Comparison of ENCODE assay signal across 12 cellular contexts in genomic region chr3:42762046-42762724, GRCh38. TPM values are rescaled to one million over a fixed set of nuclear protein-coding genes. Genes with fewer than 3 reads are reported as not detected.
DNase-seq lines count a peak whose midpoint lies in the region; ATAC-seq and TF ChIP-seq lines count a peak whose summit lies in the region.
"Had no signal": no experiment of that assay in that cellular context is flagged by ENCODE, and none has a peak within 500 bp of the region (broad histone marks: within the 10 kb centered on the region; RNA-seq: fewer than 3 reads in every experiment).

No MANE protein-coding gene starts in this region.

- H3K9ac ChIP-seq in PC-3 (ENCODE audit: low read length), result no peak overlapping the region

- no peaks in the 10 kb centered on the region for H3K27me3 ChIP-seq in PC-3 (ENCODE audit: low read length)
- no peaks in the 10 kb centered on the region for H3K27me3 ChIP-seq in heart left ventricle
- no peaks in the 10 kb centered on the region for H3K27me3 ChIP-seq in sigmoid colon

- POLR2A ChIA-PET in PC-3 (lab: Charles Lee; ENCODE audit: unreplicated experiment), result no interaction called here

- BruUV-seq in PC-3 (replicated peaks; lab: Mats Ljungman, UMichigan), result no TSS peak

- H3K27ac ChIP-seq in PC-3 (ENCODE audit: low read length) (peak overlapping the region; percentile 71; the same call in 1 of the 2 replicates), heart left ventricle (peak overlapping the region in 1 of 12 donors; percentile 68), sigmoid colon (peak overlapping the region; percentile 2 to 17 (median 6))

- H4K20me1 ChIP-seq in PC-3 (ENCODE audit: low read length), result no peaks in the 10 kb centered on the region

- ATAC-seq in PC-3 (no peak), heart left ventricle (peak in 3 of 4 donors; percentile 41 to 71 (median 66)), GM19463 (IDR thresholded peaks at IDR 0.05; ENCODE audit: unreplicated experiment) (no peak)

- WGBS in heart left ventricle, 4 donors, result 82 to 93% (median 85%) methylated on average over 6 of the region's 6 CpGs
- 63 to 75% methylated on average over 6 of the region's 6 CpGs for WGBS in sigmoid colon, 2 donors

- H3K36me3 ChIP-seq in PC-3 (ENCODE audit: low read depth, low read length), result no peaks in the 10 kb centered on the region
- no peaks in the 10 kb centered on the region for H3K36me3 ChIP-seq in heart left ventricle
- H3K36me3 ChIP-seq in sigmoid colon, result no peaks in the 10 kb centered on the region

- H3K79me2 ChIP-seq in PC-3 (ENCODE audit: low read length), result no peaks in the 10 kb centered on the region

- intact Hi-C loops in PC-3 (cut with micrococcal nuclease) (no loop called here), heart left ventricle (cut with DNase I) (no loop called here), sigmoid colon (cut with DNase I) (no loop called here)

- TF ChIP-seq EP300 in sigmoid colon (IDR thresholded peaks at IDR 0.05), result no peak

- H2AFZ ChIP-seq in PC-3 (ENCODE audit: low read length), result no peak overlapping the region

- peaks cover 17% of the 10 kb centered on the region for H3K4me1 ChIP-seq in PC-3 (ENCODE audit: insufficient read depth, low read length)
- peaks cover 0 to 56% (median 0%) of the 10 kb centered on the region in 12 donors for H3K4me1 ChIP-seq in heart left ventricle
- H3K4me1 ChIP-seq in sigmoid colon, result peaks cover 0 to 14% (median 2%) of the 10 kb centered on the region in 4 donors

- H3F3A ChIP-seq in PC-3 (ENCODE audit: low read length, unreplicated experiment), result no peaks in the 10 kb centered on the region

- H3K9me3 ChIP-seq in PC-3 (ENCODE audit: low read length) (no peaks in the 10 kb centered on the region), heart left ventricle (no peaks in the 10 kb centered on the region), sigmoid colon (no peaks in the 10 kb centered on the region)

- TF ChIP-seq POLR2A in heart left ventricle (IDR thresholded peaks at IDR 0.05), result no peak
- TF ChIP-seq POLR2A in sigmoid colon (IDR thresholded peaks at IDR 0.05), result no peak

- in situ Hi-C loops in GM13976 (cut with MboI; ENCODE audit: low sequenced_read_pairs, unreplicated experiment), result no loop called here

- no peak overlapping the region for H3K4me2 ChIP-seq in PC-3 (ENCODE audit: low read length)

- H3K9me2 ChIP-seq in PC-3 (replicated peaks; ENCODE audit: low read length), result no peaks in the 10 kb centered on the region

- DNase-seq in GF-D8 (lab: John Stamatoyannopoulos, UW), result peak; percentile 91
- no peak for DNase-seq in PC-3
- peak in 1 of 5 donors; percentile 45 for DNase-seq in heart left ventricle
- no peak for DNase-seq in sigmoid colon
- DNase-seq in dedifferentiated amniotic fluid mesenchymal stem cell (ENCODE audit: extremely low spot score), result no peak
- DNase-seq in GM13976 (ENCODE audit: low spot score), result no peak
- no peak for DNase-seq in NCI-H1694 treated with DMSO at 0.1 percent for 48 hours (lab: John Stamatoyannopoulos, UW)
- DNase-seq: activated gamma-delta T cell treated with Interleukin-2 at 50 U/mL for 16 hours; CD4-positive, CD25-positive, alpha-beta regulatory T cell; NCI-H524 treated with DMSO at 0.1 percent for 48 hours had no signal

- TF ChIP-seq CTCF in PC-3 (conservative IDR thresholded peaks at IDR 0.05; ENCODE audit: low read depth, low read length) (no peak), heart left ventricle (IDR thresholded peaks at IDR 0.05) (no peak), sigmoid colon (IDR thresholded peaks at IDR 0.05) (no peak), GM13976 (IDR thresholded peaks at IDR 0.05; ENCODE audit: borderline replicate concordance, control extremely low read depth, extremely low read depth, insufficient read depth, missing control alignments) (no peak)

- CTCF ChIA-PET in PC-3 (lab: Charles Lee), result no interaction called here

- H3K4me3 ChIP-seq in PC-3 (ENCODE audit: low read length), result no peak overlapping the region
- H3K4me3 ChIP-seq in heart left ventricle, result no peak overlapping the region
- no peak overlapping the region for H3K4me3 ChIP-seq in sigmoid colon

RNA-seq across cellular contexts. Expression of gene CCDC13, which starts 10.9 kb away (rescaled TPM):
- total RNA-seq in PC-3 (2014; rRNA removed) (0.47 TPM in 1 of 2 replicates, not detected in the other), heart left ventricle (1 to 10 TPM in 1 of 9 donors, under 1 TPM in 7, not detected in 1; 0.44 to 1.4 (median 0.83) TPM), sigmoid colon (1 to 10 TPM in 3 of 4 donors, not detected in 1; 1.3 to 3.9 (median 1.8) TPM)
- polyA plus RNA-seq in heart left ventricle (1 to 10 TPM in 1 of 2 donors, under 1 TPM in 1; 0.53 to 1.1 TPM), sigmoid colon (under 1 TPM; 0.60 to 0.85 (median 0.69) TPM)

RNA-seq across cellular contexts. Expression of gene HIGD1A, which starts 42.1 kb away (rescaled TPM):
- total RNA-seq in PC-3 (2014; rRNA removed) (118 and 154 TPM in 2 replicates), heart left ventricle (100 to 1,000 TPM; 170 to 353 (median 313) TPM), sigmoid colon (100 to 1,000 TPM; 127 to 272 (median 176) TPM)
- polyA plus RNA-seq in heart left ventricle (100 to 1,000 TPM; 291 to 497 TPM), sigmoid colon (1,000 to 10,000 TPM in 1 of 3 donors, 100 to 1,000 TPM in 2; 314 to 1,597 (median 947) TPM)

RNA-seq across cellular contexts. Expression of gene ACKR2, which starts 47.1 kb away (rescaled TPM):
- total RNA-seq in PC-3 (2014; rRNA removed) (1.3 and 3.9 TPM in 2 replicates), heart left ventricle (1 to 10 TPM in 4 of 9 donors, under 1 TPM in 5; 0.42 to 3.1 (median 0.67) TPM), sigmoid colon (1 to 10 TPM; 1.5 to 8.6 (median 4.0) TPM)
- polyA plus RNA-seq in heart left ventricle (under 1 TPM; 0.22 to 0.57 TPM), sigmoid colon (1 to 10 TPM; 1.2 to 3.3 (median 1.2) TPM)
- total RNA-seq: CD4-positive, CD25-positive, alpha-beta regulatory T cell had no signal

RNA-seq across cellular contexts. Expression of gene HHATL, which starts 59.6 kb away (rescaled TPM):
- total RNA-seq in PC-3 (2014; rRNA removed) (not detected in 2 replicates), heart left ventricle (100 to 1,000 TPM; 305 to 823 (median 538) TPM), sigmoid colon (not detected)
- polyA plus RNA-seq in heart left ventricle (1,000 to 10,000 TPM in 1 of 2 donors, 100 to 1,000 TPM in 1; 188 to 1,023 TPM), sigmoid colon (1 to 10 TPM in 1 of 3 donors, under 1 TPM in 1, not detected in 1; 0.31 to 1.4 TPM)
- total RNA-seq: CD4-positive, CD25-positive, alpha-beta regulatory T cell; M059J had no signal
- polyA plus RNA-seq: CD4-positive, CD25-positive, alpha-beta regulatory T cell had no signal

Comparison
In these comparisons a context has a peak if more than half of its experiments do, and no peak if none do; other contexts are left out.
1. ATAC-seq: peak in heart left ventricle (3 of 4); none in PC-3 (single experiment) and GM19463 (single experiment).